Comparison of ENCODE assay signal across 8 cellular contexts in genomic region chr11:123062158-123062891, GRCh38. TPM values are rescaled to one million over a fixed set of nuclear protein-coding genes. Genes with fewer than 3 reads are reported as not detected.
DNase-seq lines count a peak whose midpoint lies in the region; ATAC-seq and TF ChIP-seq lines count a peak whose summit lies in the region.

No MANE protein-coding gene starts in this region.

- peak overlapping the region; percentile 100 for H3K9ac ChIP-seq in DND-41 (ENCODE audit: low read depth, low read length)

- H3K27ac ChIP-seq in DND-41 (ENCODE audit: low read length) = peak overlapping the region; percentile 100

- peak overlapping the region; percentile 78 to 97 for H3K4me3 ChIP-seq in DND-41 (ENCODE audit: low read depth in 1 of 2, low read length in 2 of 2)
- peak overlapping the region; percentile 99 for H3K4me3 ChIP-seq in LNCaP clone FGC (ENCODE audit: low read depth, low read length)

- no peaks in the 10 kb centered on the region for H3K27me3 ChIP-seq in DND-41 (ENCODE audit: insufficient read depth, low read length, poor library complexity)

- H3K79me2 ChIP-seq in DND-41 (ENCODE audit: insufficient read depth, low read length) = peaks cover 84% of the 10 kb centered on the region

- H3K4me1 Mint-ChIP-seq in natural killer cell = peaks cover 68 to 71% of the 10 kb centered on the region in 2 donors

- peak overlapping the region; percentile 81 for H3K4me2 ChIP-seq in DND-41 (ENCODE audit: insufficient read depth, low read length)

- peaks cover 39% of the 10 kb centered on the region for H3K36me3 Mint-ChIP-seq in natural killer cell

- ATAC-seq in DND-41 (ENCODE audit: insufficient read depth, low read depth) (peak; percentile 88), natural killer cell (peak; percentile 78 to 93 (median 84))

- no peaks in the 10 kb centered on the region for H3K9me3 ChIP-seq in DND-41 (ENCODE audit: insufficient read depth, low read length, severe bottlenecking)

- DNase-seq in DND-41 (peak; percentile 100), H4 (ENCODE audit: low spot score) (peak; percentile 99), LNCaP clone FGC (ENCODE audit: low read depth) (peak; percentile 98), RPMI8226 (peak; percentile 96), fibroblast of peridontal ligament (ENCODE audit: extremely low read depth) (peak; percentile 99), natural killer cell (peak; percentile 98)
- peak; percentile 100 for DNase-seq in activated T-helper 9 cell treated with anti-CD3 and anti-CD28 coated beads, Interleukin-2, amount 50 U/mL, for 16 hours (ENCODE audit: low read depth)
- DNase-seq in stimulated activated naive CD4-positive, alpha-beta T cell (lab: John Stamatoyannopoulos, UW) = peak; percentile 98 to 100 (median 99)

- peaks cover 45% of the 10 kb centered on the region for H4K20me1 ChIP-seq in DND-41 (ENCODE audit: insufficient read depth, low read length)

- peak overlapping the region; percentile 71 for H2AFZ ChIP-seq in DND-41 (ENCODE audit: low read depth, low read length)

- no peaks in the 10 kb centered on the region for H3K27me3 Mint-ChIP-seq in natural killer cell (ENCODE audit: low read depth in 2 of 2)

- intact Hi-C loops in natural killer cell (cut with micrococcal nuclease) = loop anchor here (5.0 kb wide), 1 partner anchor 210 kb away; no protein-coding TSS in a partner anchor

- H3K4me3 Mint-ChIP-seq in natural killer cell = peak overlapping the region; percentile 98

- no peaks in the 10 kb centered on the region for H3K9me3 Mint-ChIP-seq in natural killer cell

- H3K36me3 ChIP-seq in DND-41 (ENCODE audit: insufficient read depth, low read length) = peaks cover 46% of the 10 kb centered on the region

- peaks cover 46% of the 10 kb centered on the region for H3K4me1 ChIP-seq in DND-41 (ENCODE audit: insufficient read depth, low read length)

- H3K27ac Mint-ChIP-seq in natural killer cell = peak overlapping the region; percentile 99 to 100

- TF ChIP-seq CTCF in DND-41 (IDR thresholded peaks at IDR 0.05; ENCODE audit: borderline replicate concordance, extremely low read depth, low read length, poor library complexity, severe bottlenecking) (peak; percentile 16), LNCaP clone FGC (IDR thresholded peaks at IDR 0.05; ENCODE audit: control insufficient read depth, extremely low read depth, insufficient read depth) (no peak), natural killer cell (IDR thresholded peaks at IDR 0.05) (no peak)

RNA-seq across cellular contexts. Expression of gene HSPA8, which starts 0.4 kb away (rescaled TPM):
- 3,716 and 4,248 TPM in 2 replicates for total RNA-seq in H4 (2014; rRNA removed; shearing (Covaris generic))
- total RNA-seq in natural killer cell = 100 to 1,000 TPM; 577 to 684 (median 633) TPM

Comparison
In these comparisons a context has a peak if more than half of its experiments do, and no peak if none do; other contexts are left out.
1. Peak in every context shown above with its lines: DNase-seq, ATAC-seq, H3K4me3 ChIP-seq and H3K27ac ChIP-seq.